In genomic region chr17:44940321-44940720, GRCh38 we compare ENCODE assay signal across 15 cellular contexts. TPM values are rescaled to one million over a fixed set of nuclear protein-coding genes. Genes with fewer than 3 reads are reported as not detected.
A peak's percentile ranks its signal among the peaks of the same experiment; 100 is the strongest.
DNase-seq lines count a peak whose midpoint lies in the region; ATAC-seq, FAIRE-seq and TF ChIP-seq lines count a peak whose summit lies in the region.
"Had no signal": no experiment of that assay in that cellular context is flagged by ENCODE, and none has a peak within 500 bp of the region (broad histone marks: within the 10 kb centered on the region; RNA-seq: fewer than 3 reads in every experiment).

No MANE protein-coding gene starts in this region.

- no peak for TF ChIP-seq POLR2A in H54 (IDR thresholded peaks at IDR 0.05; ENCODE audit: low read depth, low read length)

- in situ Hi-C loops in astrocyte of the cerebellum (cut with HindIII; ENCODE audit: low sequenced_read_pairs) = no loop called here

- no peaks in the 10 kb centered on the region for H4K20me1 ChIP-seq in keratinocyte (ENCODE audit: control insufficient read depth, extremely low read depth, insufficient read depth, low read length)

- no peak overlapping the region for H3K27ac ChIP-seq in HEK293 (ENCODE audit: extremely low read depth, low read depth, low read length)
- H3K27ac ChIP-seq in keratinocyte (ENCODE audit: control insufficient read depth, insufficient read depth, low read length) = peak overlapping the region; percentile 3

- no peaks in the 10 kb centered on the region for H3K9me3 ChIP-seq in HEK293 (ENCODE audit: control insufficient read depth, insufficient read depth, low read depth, low read length)
- no peaks in the 10 kb centered on the region for H3K9me3 ChIP-seq in keratinocyte (ENCODE audit: control insufficient read depth, low read depth, low read length)

- dilution Hi-C loops in keratinocyte (cut with MboI; ENCODE audit: extremely low pct_ligation_motif_present, low sequenced_read_pairs) = no loop called here

- H3K4me3 ChIP-seq in HEK293 (ENCODE audit: low read depth, low read length) = no peak overlapping the region
- H3K4me3 ChIP-seq in astrocyte of the cerebellum (ENCODE audit: low read depth, low read length) = peak overlapping the region; percentile 7
- no peak overlapping the region for H3K4me3 ChIP-seq in keratinocyte (ENCODE audit: control insufficient read depth in 2 of 3, extremely low read depth in 1 of 3, insufficient read depth in 2 of 3, low read depth in 1 of 3, low read length in 3 of 3)

- DNase-seq in A172 (ENCODE audit: low spot score) (peak; percentile 63), astrocyte of the cerebellum (ENCODE audit: low read depth) (peak; percentile 43), keratinocyte (ENCODE audit: low read depth, low spot score) (no peak), NCI-H2107 (lab: John Stamatoyannopoulos, UW) (no peak), DMS53 treated with DMSO at 0.1 percent for 48 hours (lab: John Stamatoyannopoulos, UW; ENCODE audit: unreplicated experiment) (no peak), H54 (ENCODE audit: insufficient read length, low spot score) (no peak)
- DNase-seq: activated T-cell treated with anti-CD3 and anti-CD28 coated beads for 4 hours, cortex of kidney, NCI-H1105 treated with DMSO at 0.1 percent for 48 hours, NCI-H446 had no signal

- H3K36me3 ChIP-seq in HEK293 (ENCODE audit: control insufficient read depth in 2 of 2, insufficient read depth in 1 of 2, low read length in 2 of 2) (peaks cover 58 to 65% of the 10 kb centered on the region in 2 experiments), keratinocyte (ENCODE audit: control insufficient read depth in 2 of 2, extremely low read depth in 1 of 2, insufficient read depth in 2 of 2, low read length in 2 of 2) (no peaks in the 10 kb centered on the region)

- peaks cover 67% of the 10 kb centered on the region for H3K79me2 ChIP-seq in keratinocyte (ENCODE audit: control insufficient read depth, insufficient read depth, low read length)

- H3K4me2 ChIP-seq in keratinocyte (ENCODE audit: control insufficient read depth, extremely low read depth, insufficient read depth, low read depth, low read length) = peak overlapping the region; percentile 52

- no peak for ATAC-seq in GM21717 (IDR thresholded peaks at IDR 0.05; ENCODE audit: unreplicated experiment)
- ATAC-seq: activated CD4-positive, CD25-positive, alpha-beta regulatory T cell treated with anti-CD3 and anti-CD28 coated beads, Interleukin-2, amount 50 U/mL, for 24 hours had no signal

- CTCF ChIA-PET in HEK293 (lab: Yijun Ruan, JAX) = interaction anchor here (0.7 to 8.1 kb wide), 6 partner anchors 19 to 195 kb away, joined by 3 to 39 read pairs (median 4); no protein-coding TSS in a partner anchor

- no peaks in the 10 kb centered on the region for H3K27me3 ChIP-seq in keratinocyte (ENCODE audit: control insufficient read depth, extremely low read depth, insufficient read depth, low read length)

- TF ChIP-seq CTCF in HEK293 (tag by site-specific recombination; IDR thresholded peaks at IDR 0.05) (no peak), astrocyte of the cerebellum (IDR thresholded peaks at IDR 0.05; ENCODE audit: low read depth, low read length, missing control alignments) (no peak), keratinocyte (optimal IDR thresholded peaks at IDR 0.05 in 1 of 3, IDR thresholded peaks at IDR 0.05 in 1 of 3, conservative IDR thresholded peaks at IDR 0.05 in 1 of 3; ENCODE audit: extremely low read depth in 1 of 3, insufficient read depth in 2 of 3, low read length in 3 of 3) (no peak)

- H2AFZ ChIP-seq in keratinocyte (ENCODE audit: control insufficient read depth, low read length) = no peak overlapping the region

- peaks cover 4% of the 10 kb centered on the region; the same call in 1 of the 2 replicates for H3K4me1 ChIP-seq in HEK293 (ENCODE audit: control insufficient read depth, insufficient read depth, low read length)
- H3K4me1 ChIP-seq in keratinocyte (ENCODE audit: control insufficient read depth, extremely low read depth, insufficient read depth, low read length) = peaks cover 25% of the 10 kb centered on the region

- H3K9ac ChIP-seq in keratinocyte (ENCODE audit: control insufficient read depth, extremely low read depth, insufficient read depth, low read length) = no peak overlapping the region

- H3K9me1 ChIP-seq in keratinocyte (ENCODE audit: control insufficient read depth, extremely low read depth, insufficient read depth, low read length) = no peaks in the 10 kb centered on the region

- POLR2A ChIA-PET in HEK293 (lab: Yijun Ruan, JAX) = interaction anchor here (0.5 to 2.0 kb wide), 3 partner anchors 8 to 124 kb away, joined by 3 to 5 read pairs (median 5); partner anchors contain the start of gene C1QL1

- FAIRE-seq in keratinocyte (lab: Jason Lieb, UNC) (peak; percentile 48), H54 (lab: Jason Lieb, UNC) (no peak)

TF ChIP-seq in HEK293, 187 proteins besides CTCF, POLR2A, EP300 and RAD21:
- no peak for TF ChIP-seq ZSCAN23 (tag by site-specific recombination; IDR thresholded peaks at IDR 0.05)
- peak; percentile 54; the same call in 1 of the 2 replicates for TF ChIP-seq IKZF3 (tag by site-specific recombination; IDR thresholded peaks at IDR 0.05)
- 0 out of 2 replicates have a peak, but pooled peaks have one; percentile 29 for TF ChIP-seq ZNF600 (tag by site-specific recombination; IDR thresholded peaks at IDR 0.05)
- TF ChIP-seq ZNF561 (tag by site-specific recombination; IDR thresholded peaks at IDR 0.05; ENCODE audit: borderline replicate concordance) = no peak
TF ChIP-seq in HEK293: peak in this region for 2.

RNA-seq across cellular contexts. Expression of gene KIF18B, which starts 7.3 kb away (rescaled TPM):
- 9.8 and 16.3 TPM in 2 replicates for total RNA-seq in A172 (2014; rRNA removed; shearing (Covaris generic))
- 0.99 to 8.1 TPM (median 5.1 TPM) in 3 replicates for polyA plus RNA-seq in keratinocyte
- not detected for polyA plus RNA-seq in keratinocyte (2011; ENCODE audit: low read depth)
- polyA plus RNA-seq in keratinocyte (2011; cell fraction: cytosol; rRNA removed) = 1.2 and 1.5 TPM in 2 replicates
- 3.2 and 4.2 TPM in 2 replicates for polyA plus RNA-seq in keratinocyte (2011; cell fraction: nucleus; rRNA removed)
- polyA plus RNA-seq in keratinocyte (2012; ENCODE audit: low replicate concordance) = 6.3 TPM in 1 of 2 replicates, not detected in the other
- 0.66 to 17.6 TPM (median 6.4 TPM) in 3 replicates for polyA minus RNA-seq in keratinocyte
- 2.7 TPM for polyA minus RNA-seq in keratinocyte (2011; cell fraction: cytosol; rRNA and poly(A)+ RNA removed)
- polyA minus RNA-seq in keratinocyte (2011; cell fraction: nucleus; rRNA and poly(A)+ RNA removed) = 1.1 and 2.2 TPM in 2 replicates
- total RNA-seq: mesenteric fat pad had no signal

RNA-seq across cellular contexts. Expression of gene GFAP, which starts 25.0 kb away (rescaled TPM):
- total RNA-seq in A172 (2014; rRNA removed; shearing (Covaris generic)) = not detected in 2 replicates
- polyA plus RNA-seq in keratinocyte = 0.14 to 0.32 TPM in 2 of 3 replicates, not detected in the other
- polyA plus RNA-seq in keratinocyte (2011; ENCODE audit: low read depth) = not detected
- polyA plus RNA-seq in keratinocyte (2011; cell fraction: cytosol; rRNA removed) = 0.05 and 0.06 TPM in 2 replicates
- 0.05 and 0.15 TPM in 2 replicates for polyA plus RNA-seq in keratinocyte (2011; cell fraction: nucleus; rRNA removed)
- 0.11 and 0.35 TPM in 2 replicates for polyA plus RNA-seq in keratinocyte (2012; ENCODE audit: low replicate concordance)
- polyA minus RNA-seq in keratinocyte = not detected in 3 replicates
- not detected for polyA minus RNA-seq in keratinocyte (2011; cell fraction: cytosol; rRNA and poly(A)+ RNA removed)
- polyA minus RNA-seq in keratinocyte (2011; cell fraction: nucleus; rRNA and poly(A)+ RNA removed) = not detected in 2 replicates
- total RNA-seq: OCI-LY7 had no signal

RNA-seq across cellular contexts. Expression of gene C1QL1, which starts 27.8 kb away (rescaled TPM):
- 22.9 and 28.2 TPM in 2 replicates for total RNA-seq in A172 (2014; rRNA removed; shearing (Covaris generic))
- 0.04 to 0.15 TPM in 2 of 3 replicates, not detected in the other for polyA plus RNA-seq in keratinocyte
- not detected for polyA plus RNA-seq in keratinocyte (2011; ENCODE audit: low read depth)
- polyA plus RNA-seq in keratinocyte (2011; cell fraction: cytosol; rRNA removed) = not detected in 2 replicates
- polyA plus RNA-seq in keratinocyte (2011; cell fraction: nucleus; rRNA removed) = not detected in 2 replicates
- polyA plus RNA-seq in keratinocyte (2012; ENCODE audit: low replicate concordance) = 0.25 TPM in 1 of 2 replicates, not detected in the other
- polyA minus RNA-seq in keratinocyte = 0.49 TPM in 1 of 3 replicates, not detected in the others
- not detected for polyA minus RNA-seq in keratinocyte (2011; cell fraction: cytosol; rRNA and poly(A)+ RNA removed)
- polyA minus RNA-seq in keratinocyte (2011; cell fraction: nucleus; rRNA and poly(A)+ RNA removed) = not detected in 2 replicates
- total RNA-seq: mesenteric fat pad, OCI-LY7 had no signal

RNA-seq across cellular contexts. Expression of gene EFTUD2, which starts 41.1 kb away (rescaled TPM):
- 185 and 215 TPM in 2 replicates for total RNA-seq in A172 (2014; rRNA removed; shearing (Covaris generic))
- polyA plus RNA-seq in keratinocyte = 91.5 to 160 TPM (median 153 TPM) in 3 replicates
- 103 TPM for polyA plus RNA-seq in keratinocyte (2011; ENCODE audit: low read depth)
- 76.2 and 96.0 TPM in 2 replicates for polyA plus RNA-seq in keratinocyte (2011; cell fraction: cytosol; rRNA removed)
- 131 and 154 TPM in 2 replicates for polyA plus RNA-seq in keratinocyte (2011; cell fraction: nucleus; rRNA removed)
- 43.3 and 123 TPM in 2 replicates for polyA plus RNA-seq in keratinocyte (2012; ENCODE audit: low replicate concordance)
- polyA minus RNA-seq in keratinocyte = 182 to 299 TPM (median 222 TPM) in 3 replicates
- polyA minus RNA-seq in keratinocyte (2011; cell fraction: cytosol; rRNA and poly(A)+ RNA removed) = 67.1 TPM
- polyA minus RNA-seq in keratinocyte (2011; cell fraction: nucleus; rRNA and poly(A)+ RNA removed) = 105 and 174 TPM in 2 replicates

Comparison
In these comparisons a context has a peak if more than half of its experiments do, and no peak if none do; other contexts are left out.
1. DNase-seq: peak in A172 (single experiment) and astrocyte of the cerebellum (single experiment); none in keratinocyte (single experiment), NCI-H2107 (single experiment), DMS53 treated with DMSO at 0.1 percent for 48 hours (single experiment) and H54 (single experiment).